ENCODE assay signal across 8 cellular contexts in genomic region chr17:82449136-82449882, GRCh38. TPM values are rescaled to one million over a fixed set of nuclear protein-coding genes. Genes with fewer than 3 reads are reported as not detected.
DNase-seq lines count a peak whose midpoint lies in the region; ATAC-seq and TF ChIP-seq lines count a peak whose summit lies in the region.

No MANE protein-coding gene starts in this region.

- intact Hi-C loops in cardiac septum (cut with DNase I) = no loop called here
- intact Hi-C loops in stomach (cut with DNase I; ENCODE audit: low total_unique reads) = no loop called here

- peaks cover 14% of the 10 kb centered on the region for H3K4me1 Mint-ChIP-seq in WTC11
- H3K4me1 Mint-ChIP-seq in chondrocyte (ENCODE audit: low read depth) = peaks cover 21% of the 10 kb centered on the region
- H3K4me1 Mint-ChIP-seq in naive thymus-derived CD8-positive, alpha-beta T cell = peaks cover 14 to 47% (median 38%) of the 10 kb centered on the region in 4 donors

- H3K4me1 ChIP-seq in cardiac muscle cell (ENCODE audit: low read depth) = peaks cover 4% of the 10 kb centered on the region
- peaks cover 29 to 60% (median 44%) of the 10 kb centered on the region in 4 donors for H3K4me1 ChIP-seq in stomach

- WGBS in stomach, 5 donors = 64 to 78% (median 74%) methylated on average over 26 to 29 of the region's 29 CpGs

- TF ChIP-seq CTCF in cardiac muscle cell (IDR thresholded peaks at IDR 0.05; ENCODE audit: low read depth, low read length) (no peak), WTC11 (IDR thresholded peaks at IDR 0.05) (no peak), chondrocyte (IDR thresholded peaks at IDR 0.05) (no peak), stomach (IDR thresholded peaks at IDR 0.05) (no peak)

- POLR2A ChIA-PET in WTC11 (lab: Charles Lee) = no interaction called here
- POLR2A ChIA-PET in naive thymus-derived CD8-positive, alpha-beta T cell (lab: Charles Lee) = interaction anchor here (0.5 to 2.1 kb wide), 19 partner anchors 9 to 1432 kb away, joined by 3 to 31 read pairs (median 4); partner anchors contain the start of genes FOXK2, HEXD, NARF and OGFOD3

- H3K4me3 ChIP-seq in cardiac muscle cell (peak overlapping the region; percentile 81), stomach (peak overlapping the region; percentile 77 to 97 (median 86))

- peak overlapping the region; percentile 72 for H3K4me3 Mint-ChIP-seq in WTC11
- peak overlapping the region; percentile 81 for H3K4me3 Mint-ChIP-seq in chondrocyte (ENCODE audit: unreplicated experiment)
- H3K4me3 Mint-ChIP-seq in naive thymus-derived CD8-positive, alpha-beta T cell = peak overlapping the region; percentile 92 to 99 (median 95)

- H3K36me3 ChIP-seq in cardiac muscle cell (no peaks in the 10 kb centered on the region), stomach (peaks cover 0 to 34% (median 24%) of the 10 kb centered on the region in 4 donors)

- peaks cover 16% of the 10 kb centered on the region for H3K36me3 Mint-ChIP-seq in WTC11
- H3K36me3 Mint-ChIP-seq in chondrocyte (ENCODE audit: low read depth) = no peaks in the 10 kb centered on the region
- H3K36me3 Mint-ChIP-seq in naive thymus-derived CD8-positive, alpha-beta T cell = no peaks in the 10 kb centered on the region

- DNase-seq in cardiac muscle cell (ENCODE audit: low read depth in 1 of 2, low spot score in 1 of 2) (no peak), cardiac septum (ENCODE audit: low spot score) (no peak), WTC11 (ENCODE audit: low spot score) (peak; percentile 42), chondrocyte (ENCODE audit: low spot score) (no peak), stomach (peak; percentile 54), OCI-M2 (lab: John Stamatoyannopoulos, UW; ENCODE audit: unreplicated experiment) (no peak)
- DNase-seq in naive thymus-derived CD8-positive, alpha-beta T cell = peak; percentile 56 to 90 (median 83)

- H3K9me3 ChIP-seq in cardiac muscle cell (ENCODE audit: low read depth) (no peaks in the 10 kb centered on the region), stomach (no peaks in the 10 kb centered on the region)

- H3K27me3 ChIP-seq in cardiac muscle cell (no peaks in the 10 kb centered on the region), stomach (no peaks in the 10 kb centered on the region)

- no peak for TF ChIP-seq POLR2A in stomach (IDR thresholded peaks at IDR 0.05)

- CTCF ChIA-PET in WTC11 (lab: Charles Lee) = interaction anchor here (0.7 to 1.1 kb wide), 2 partner anchors 25 to 213 kb away, joined by 3 to 4 read pairs; no protein-coding TSS in a partner anchor

- H3K27ac Mint-ChIP-seq in WTC11 (peak overlapping the region; percentile 84), chondrocyte (ENCODE audit: unreplicated experiment) (no peak overlapping the region)
- peak overlapping the region; percentile 96 to 99 (median 98) for H3K27ac Mint-ChIP-seq in naive thymus-derived CD8-positive, alpha-beta T cell

- TF ChIP-seq EP300 in stomach (IDR thresholded peaks at IDR 0.05) = no peak

- peaks cover 29% of the 10 kb centered on the region for H3K9me3 Mint-ChIP-seq in WTC11
- H3K9me3 Mint-ChIP-seq in chondrocyte (ENCODE audit: low read depth) = no peaks in the 10 kb centered on the region
- H3K9me3 Mint-ChIP-seq in naive thymus-derived CD8-positive, alpha-beta T cell = no peaks in the 10 kb centered on the region

- H3K27me3 Mint-ChIP-seq in WTC11 (ENCODE audit: low read depth) (peaks cover 20% of the 10 kb centered on the region), chondrocyte (ENCODE audit: low read depth) (no peaks in the 10 kb centered on the region)
- no peaks in the 10 kb centered on the region for H3K27me3 Mint-ChIP-seq in naive thymus-derived CD8-positive, alpha-beta T cell

- no peak overlapping the region for H3K27ac ChIP-seq in cardiac muscle cell
- peak overlapping the region; percentile 37 to 97 (median 93) for H3K27ac ChIP-seq in stomach

- ATAC-seq in HG03378 (IDR thresholded peaks at IDR 0.05; ENCODE audit: unreplicated experiment) (peak; percentile 45), WTC11 (peak; percentile 63)
- ATAC-seq in naive thymus-derived CD8-positive, alpha-beta T cell = peak; percentile 48 to 77

TF ChIP-seq in WTC11, 78 proteins besides CTCF, POLR2A, EP300 and RAD21:
- TF ChIP-seq, protein P1, sequence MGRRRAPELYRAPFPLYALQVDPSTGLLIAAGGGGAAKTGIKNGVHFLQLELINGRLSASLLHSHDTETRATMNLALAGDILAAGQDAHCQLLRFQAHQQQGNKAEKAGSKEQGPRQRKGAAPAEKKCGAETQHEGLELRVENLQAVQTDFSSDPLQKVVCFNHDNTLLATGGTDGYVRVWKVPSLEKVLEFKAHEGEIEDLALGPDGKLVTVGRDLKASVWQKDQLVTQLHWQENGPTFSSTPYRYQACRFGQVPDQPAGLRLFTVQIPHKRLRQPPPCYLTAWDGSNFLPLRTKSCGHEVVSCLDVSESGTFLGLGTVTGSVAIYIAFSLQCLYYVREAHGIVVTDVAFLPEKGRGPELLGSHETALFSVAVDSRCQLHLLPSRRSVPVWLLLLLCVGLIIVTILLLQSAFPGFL (CRISPR knock-in tag; IDR thresholded peaks at IDR 0.05; ENCODE audit: borderline replicate concordance) = no peak
- no peak for TF ChIP-seq USF2 (CRISPR knock-in tag; IDR thresholded peaks at IDR 0.05)
TF ChIP-seq in WTC11: peak in this region for 0.

RNA-seq across cellular contexts. Expression of gene CYBC1, which starts 1.2 kb away (rescaled TPM):
- total RNA-seq in cardiac muscle cell = 48.6 and 52.7 TPM in 2 replicates
- 65.5 and 71.3 TPM in 2 replicates for polyA plus RNA-seq in cardiac muscle cell
- total RNA-seq in cardiac septum = 37.4 TPM
- 61.5 to 71.7 TPM (median 65.5 TPM) in 3 replicates for total RNA-seq in WTC11 (2021)
- total RNA-seq in chondrocyte = 52.5 to 55.4 TPM (median 53.0 TPM) in 3 replicates
- 100 to 1,000 TPM; 207 to 213 TPM for total RNA-seq in naive thymus-derived CD8-positive, alpha-beta T cell
- 100 to 1,000 TPM; 133 to 149 (median 147) TPM for polyA plus RNA-seq in naive thymus-derived CD8-positive, alpha-beta T cell
- 100 to 1,000 TPM in 2 of 5 donors, 10 to 100 TPM in 3; 41.5 to 196 (median 53.0) TPM for total RNA-seq in stomach
- polyA plus RNA-seq in stomach = 10 to 100 TPM; 35.9 to 43.4 (median 40.3) TPM

RNA-seq across cellular contexts. Expression of gene NARF, which starts 9.2 kb away (rescaled TPM):
- total RNA-seq in cardiac muscle cell = 105 and 113 TPM in 2 replicates
- 215 and 258 TPM in 2 replicates for polyA plus RNA-seq in cardiac muscle cell
- 49.8 TPM for total RNA-seq in cardiac septum
- total RNA-seq in WTC11 (2021) = 96.7 to 125 TPM (median 117 TPM) in 3 replicates
- 56.0 to 68.9 TPM (median 64.1 TPM) in 3 replicates for total RNA-seq in chondrocyte
- total RNA-seq in naive thymus-derived CD8-positive, alpha-beta T cell = 10 to 100 TPM; 70.1 to 83.9 TPM
- polyA plus RNA-seq in naive thymus-derived CD8-positive, alpha-beta T cell = 100 to 1,000 TPM in 2 of 3 donors, 10 to 100 TPM in 1; 93.6 to 127 (median 110) TPM
- 10 to 100 TPM; 29.4 to 83.9 (median 36.2) TPM for total RNA-seq in stomach
- 10 to 100 TPM; 71.9 to 78.2 (median 78.1) TPM for polyA plus RNA-seq in stomach

RNA-seq across cellular contexts. Expression of gene OGFOD3, which starts 30.9 kb away (rescaled TPM):
- total RNA-seq in cardiac muscle cell = 38.6 and 45.2 TPM in 2 replicates
- polyA plus RNA-seq in cardiac muscle cell = 26.1 and 32.5 TPM in 2 replicates
- 31.3 TPM for total RNA-seq in cardiac septum
- 20.4 to 24.0 TPM (median 22.5 TPM) in 3 replicates for total RNA-seq in WTC11 (2021)
- total RNA-seq in chondrocyte = 19.9 to 30.6 TPM (median 20.0 TPM) in 3 replicates
- total RNA-seq in naive thymus-derived CD8-positive, alpha-beta T cell = 10 to 100 TPM; 25.6 to 29.1 TPM
- polyA plus RNA-seq in naive thymus-derived CD8-positive, alpha-beta T cell = 10 to 100 TPM; 32.4 to 35.2 (median 32.6) TPM
- 10 to 100 TPM; 10.5 to 30.4 (median 23.2) TPM for total RNA-seq in stomach
- 10 to 100 TPM; 13.9 to 17.3 (median 15.3) TPM for polyA plus RNA-seq in stomach

RNA-seq across cellular contexts. Expression of gene HEXD, which starts 31.2 kb away (rescaled TPM):
- 39.0 and 49.9 TPM in 2 replicates for total RNA-seq in cardiac muscle cell
- 49.0 and 58.0 TPM in 2 replicates for polyA plus RNA-seq in cardiac muscle cell
- total RNA-seq in cardiac septum = 14.3 TPM
- 36.0 to 40.0 TPM (median 37.1 TPM) in 3 replicates for total RNA-seq in WTC11 (2021)
- total RNA-seq in chondrocyte = 10.8 to 17.7 TPM (median 11.2 TPM) in 3 replicates
- 100 to 1,000 TPM; 112 to 122 TPM for total RNA-seq in naive thymus-derived CD8-positive, alpha-beta T cell
- polyA plus RNA-seq in naive thymus-derived CD8-positive, alpha-beta T cell = 10 to 100 TPM; 12.1 to 18.8 (median 12.2) TPM
- total RNA-seq in stomach = 100 to 1,000 TPM in 4 of 5 donors, 10 to 100 TPM in 1; 13.8 to 212 (median 124) TPM
- polyA plus RNA-seq in stomach = 100 to 1,000 TPM in 1 of 3 donors, 10 to 100 TPM in 2; 51.9 to 103 (median 93.4) TPM

Comparison
In these comparisons a context has a peak if more than half of its experiments do, and no peak if none do; other contexts are left out.
1. DNase-seq: peak in WTC11 (single experiment), naive thymus-derived CD8-positive, alpha-beta T cell (10 of 10) and stomach (single experiment); none in cardiac muscle cell (0 of 2), cardiac septum (single experiment), chondrocyte (single experiment) and OCI-M2 (single experiment).
2. Peak in every context shown above with its lines, with median percentiles within 50 percentile points of each other: ATAC-seq and H3K4me3 Mint-ChIP-seq.